ENCODE assay signal across 22 cellular contexts in the genomic region with DNA sequence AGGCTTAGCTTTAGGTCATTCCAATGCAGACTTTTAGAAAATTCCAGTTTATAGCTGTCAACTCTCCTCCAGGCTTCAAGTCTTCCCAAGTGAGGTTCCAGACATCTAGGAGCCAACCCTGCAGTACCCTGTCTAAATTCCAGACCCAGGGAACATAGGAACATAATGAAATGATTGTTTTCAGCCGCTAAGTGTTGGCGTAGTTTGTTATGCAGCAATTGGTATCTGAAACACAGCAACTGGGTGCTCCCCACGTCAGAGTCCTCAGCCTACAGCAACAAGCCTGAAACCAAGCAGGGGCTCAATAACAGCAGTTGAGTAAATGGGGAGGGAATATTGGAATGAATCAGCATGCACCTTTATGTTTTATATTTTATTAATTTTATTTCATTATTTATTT.
A peak's percentile ranks its signal among the peaks of the same experiment; 100 is the strongest.
DNase-seq lines count a peak whose midpoint lies in the region; ATAC-seq and TF ChIP-seq lines count a peak whose summit lies in the region.
"Had no signal": no experiment of that assay in that cellular context is flagged by ENCODE, and none has a peak within 500 bp of the region (broad histone marks: within the 10 kb centered on the region; RNA-seq: fewer than 3 reads in every experiment).

No MANE protein-coding gene starts in this region.

- CTCF ChIA-PET in WTC11 (lab: Charles Lee), result interaction anchor here (1.6 kb wide), 1 partner anchor 23 kb away, joined by 4 read pairs; no protein-coding TSS in a partner anchor

- H3K27me3 Mint-ChIP-seq in WTC11 (ENCODE audit: low read depth), result no peaks in the 10 kb centered on the region; the same call in 1 of the 2 replicates

- no peaks in the 10 kb centered on the region for H3K36me3 Mint-ChIP-seq in WTC11
- H3K36me3 Mint-ChIP-seq: CD8-positive, alpha-beta T cell had no signal

- WGBS in tibial nerve, 2 donors, result 38 to 62% methylated on average over 3 of the region's 3 CpGs

- ATAC-seq in WTC11 (no peak), GM21515 (IDR thresholded peaks at IDR 0.05; ENCODE audit: unreplicated experiment) (no peak)
- ATAC-seq: A549; CD8-positive, alpha-beta T cell; GM12878 had no signal

- H3K9me3 Mint-ChIP-seq in WTC11, result no peaks in the 10 kb centered on the region
- H3K9me3 Mint-ChIP-seq: CD4-positive, alpha-beta T cell; CD8-positive, alpha-beta T cell had no signal

- DNase-seq in COLO829 (ENCODE audit: low spot score) (peak; percentile 7), SW480 (ENCODE audit: low spot score) (peak; percentile 4), tibial nerve (ENCODE audit: low spot score in 2 of 2) (no peak), WTC11 (ENCODE audit: low spot score) (no peak)
- DNase-seq: AML-193; CD4-positive, alpha-beta T cell; CD8-positive, alpha-beta T cell; COR-L47; DMS 273 treated with DMSO at 0.1 percent for 48 hours; DMS153; DMS53; DMS79; DND-41; EL; GDM1 had no signal

- no peaks in the 10 kb centered on the region for H3K36me3 ChIP-seq in tibial nerve
- H3K36me3 ChIP-seq: BLaER1 treated with 17β-estradiol and CSF1 and Interleukin-3, amounts not matched to agents 10 nM and 100 nM had no signal

- no peak for TF ChIP-seq POLR2A in tibial nerve (IDR thresholded peaks at IDR 0.05)

- H3K27ac Mint-ChIP-seq in WTC11, result no peak overlapping the region
- H3K27ac Mint-ChIP-seq: B cell; CD4-positive, alpha-beta T cell; CD8-positive, alpha-beta T cell had no signal

- TF ChIP-seq EP300 in tibial nerve (IDR thresholded peaks at IDR 0.05), result peak in 1 of 2 donors; percentile 57

- H3K4me1 ChIP-seq in tibial nerve, result peaks cover 0 to 4% (median 0%) of the 10 kb centered on the region in 4 donors
- H3K4me1 ChIP-seq: A549 had no signal

- no peaks in the 10 kb centered on the region for H3K4me1 Mint-ChIP-seq in WTC11
- H3K4me1 Mint-ChIP-seq: B cell had no signal

- H3K9me3 ChIP-seq in tibial nerve, result no peaks in the 10 kb centered on the region
- H3K9me3 ChIP-seq: A549; BLaER1 treated with 17β-estradiol and CSF1 and Interleukin-3, amounts not matched to agents 10 nM and 100 nM had no signal

- no peak overlapping the region for H3K4me3 ChIP-seq in tibial nerve
- H3K4me3 ChIP-seq: A549; BLaER1 treated with 17β-estradiol and CSF1 and Interleukin-3, amounts not matched to agents 10 nM and 100 nM; GM12878 had no signal

- H3K27me3 ChIP-seq in tibial nerve, result no peaks in the 10 kb centered on the region
- H3K27me3 ChIP-seq: BLaER1 treated with 17β-estradiol and CSF1 and Interleukin-3, amounts not matched to agents 10 nM and 100 nM had no signal

- POLR2A ChIA-PET in WTC11 (lab: Charles Lee), result no interaction called here

- TF ChIP-seq CTCF in tibial nerve (IDR thresholded peaks at IDR 0.05) (no peak), WTC11 (IDR thresholded peaks at IDR 0.05) (no peak)

- no peak overlapping the region for H3K4me3 Mint-ChIP-seq in WTC11
- H3K4me3 Mint-ChIP-seq: B cell; CD4-positive, alpha-beta T cell; CD8-positive, alpha-beta T cell had no signal

- H3K27ac ChIP-seq in tibial nerve, result peak overlapping the region; percentile 23 to 83 (median 45)
- H3K27ac ChIP-seq: 22Rv1; A549; BLaER1 treated with 17β-estradiol and CSF1 and Interleukin-3, amounts not matched to agents 10 nM and 100 nM; C4-2B had no signal

TF ChIP-seq in WTC11, 78 proteins besides CTCF, POLR2A, EP300 and RAD21:
- TF ChIP-seq NR2C2 (CRISPR knock-in tag; IDR thresholded peaks at IDR 0.05) (no peak), IRF2 (CRISPR knock-in tag; IDR thresholded peaks at IDR 0.05; ENCODE audit: borderline replicate concordance, low read depth) (no peak), KAT7 (CRISPR knock-in tag; IDR thresholded peaks at IDR 0.05; ENCODE audit: borderline replicate concordance) (no peak), EMX1 (CRISPR knock-in tag; IDR thresholded peaks at IDR 0.05) (no peak), ZNF671 (CRISPR knock-in tag; IDR thresholded peaks at IDR 0.05) (no peak), FOXP4 (CRISPR knock-in tag; IDR thresholded peaks at IDR 0.05) (no peak), CBFB (CRISPR knock-in tag; IDR thresholded peaks at IDR 0.05; ENCODE audit: low read depth) (no peak), FOXK1 (CRISPR knock-in tag; IDR thresholded peaks at IDR 0.05) (no peak), FOXJ3 (CRISPR knock-in tag; IDR thresholded peaks at IDR 0.05; ENCODE audit: borderline replicate concordance) (no peak), GTF2I (CRISPR knock-in tag; conservative IDR thresholded peaks at IDR 0.05) (no peak)
- TF ChIP-seq, protein P1, sequence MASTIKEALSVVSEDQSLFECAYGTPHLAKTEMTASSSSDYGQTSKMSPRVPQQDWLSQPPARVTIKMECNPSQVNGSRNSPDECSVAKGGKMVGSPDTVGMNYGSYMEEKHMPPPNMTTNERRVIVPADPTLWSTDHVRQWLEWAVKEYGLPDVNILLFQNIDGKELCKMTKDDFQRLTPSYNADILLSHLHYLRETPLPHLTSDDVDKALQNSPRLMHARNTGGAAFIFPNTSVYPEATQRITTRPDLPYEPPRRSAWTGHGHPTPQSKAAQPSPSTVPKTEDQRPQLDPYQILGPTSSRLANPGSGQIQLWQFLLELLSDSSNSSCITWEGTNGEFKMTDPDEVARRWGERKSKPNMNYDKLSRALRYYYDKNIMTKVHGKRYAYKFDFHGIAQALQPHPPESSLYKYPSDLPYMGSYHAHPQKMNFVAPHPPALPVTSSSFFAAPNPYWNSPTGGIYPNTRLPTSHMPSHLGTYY (CRISPR knock-in tag; IDR thresholded peaks at IDR 0.05), result no peak

Comparison
In these comparisons a context has a peak if more than half of its experiments do, and no peak if none do; other contexts are left out.
1. DNase-seq: peak in COLO829 (single experiment) and SW480 (single experiment); none in tibial nerve (0 of 2) and WTC11 (single experiment).